17 cellular contexts compared by ENCODE assay signal in genomic region chr1:172990598-172991215, GRCh38.
DNase-seq lines count a peak whose midpoint lies in the region; FAIRE-seq and TF ChIP-seq lines count a peak whose summit lies in the region.
"Had no signal": no experiment of that assay in that cellular context is flagged by ENCODE, and none has a peak within 500 bp of the region (broad histone marks: within the 10 kb centered on the region; RNA-seq: fewer than 3 reads in every experiment).

No MANE protein-coding gene starts in this region.

- WGBS in HUES64 = 100% methylated on average over 1 of the region's 3 CpGs

- H3K36me3 ChIP-seq in HUES64 (ENCODE audit: insufficient read depth, low read length) = no peaks in the 10 kb centered on the region
- H3K36me3 ChIP-seq: esophagus muscularis mucosa, neural progenitor cell had no signal

- no peak for TF ChIP-seq CTCF in choroid plexus epithelial cell (conservative IDR thresholded peaks at IDR 0.05; ENCODE audit: low read depth, low read length)

- H3K27ac ChIP-seq in HUES64 (ENCODE audit: low read depth, low read length) (peak overlapping the region; percentile 45; the same call in 1 of the 2 replicates), substantia nigra (ENCODE audit: low read depth, low read length, poor library complexity, severe bottlenecking) (no peak overlapping the region)
- H3K27ac ChIP-seq: esophagus muscularis mucosa, neural progenitor cell, testis had no signal

- peaks cover 13% of the 10 kb centered on the region for H3K4me1 ChIP-seq in HUES64 (ENCODE audit: insufficient read depth, low read length)
- H3K4me1 ChIP-seq: esophagus muscularis mucosa, testis had no signal

- H3K9me3 ChIP-seq in HUES64 (ENCODE audit: insufficient read depth, low read depth, low read length) = no peaks in the 10 kb centered on the region
- H3K9me3 ChIP-seq: esophagus muscularis mucosa, testis had no signal

- H3K27me3 ChIP-seq in HUES64 (ENCODE audit: insufficient read depth, low read length) = no peaks in the 10 kb centered on the region
- H3K27me3 ChIP-seq: esophagus muscularis mucosa, neural progenitor cell, testis had no signal

- FAIRE-seq in urothelium cell line (lab: Jason Lieb, UNC) = no peak

- H3K9ac ChIP-seq in HUES64 (ENCODE audit: low read depth, low read length) = no peak overlapping the region
- H3K9ac ChIP-seq: neural progenitor cell had no signal

- H3K4me3 ChIP-seq in HUES64 (ENCODE audit: low read length) (no peak overlapping the region), choroid plexus epithelial cell (ENCODE audit: low read depth, low read length) (no peak overlapping the region)
- H3K4me3 ChIP-seq: esophagus muscularis mucosa, neural progenitor cell, testis had no signal

- DNase-seq in AG08395 (ENCODE audit: low spot score) (peak; percentile 72), choroid plexus epithelial cell (ENCODE audit: low read depth) (peak; percentile 91), iris pigment epithelial cell (ENCODE audit: low read depth) (peak; percentile 90), KG1 (lab: John Stamatoyannopoulos, UW) (no peak), substantia nigra (lab: John Stamatoyannopoulos, UW) (no peak), ecto neural progenitor cell (ENCODE audit: low spot score) (no peak), urothelium cell line (ENCODE audit: low spot score) (no peak)
- DNase-seq: activated CD4-positive, alpha-beta T cell treated with anti-CD3 and anti-CD28 coated beads, Interleukin-2, amount 50 U/mL, for 1 hour; NCI-H1048; NCI-H2171 treated with DMSO at 0.1 percent for 48 hours; right cardiac atrium; stimulated activated CD4-positive, alpha-beta T cell treated with anti-CD3 and anti-CD28 coated beads, Interleukin-2, amount 100 ng/mL, for 48 hours; stimulated activated CD8-positive, alpha-beta memory T cell treated with anti-CD3 and anti-CD28 coated beads, Interleukin-4, amount 100 ng/mL, for 48 hours; testis had no signal

Comparison
In these comparisons a context has a peak if more than half of its experiments do, and no peak if none do; other contexts are left out.
1. DNase-seq: peak in AG08395 (single experiment), choroid plexus epithelial cell (single experiment) and iris pigment epithelial cell (single experiment); none in KG1 (single experiment), substantia nigra (0 of 49), ecto neural progenitor cell (single experiment) and urothelium cell line (single experiment).